1 cellular context compared by ENCODE assay signal in the genomic region with DNA sequence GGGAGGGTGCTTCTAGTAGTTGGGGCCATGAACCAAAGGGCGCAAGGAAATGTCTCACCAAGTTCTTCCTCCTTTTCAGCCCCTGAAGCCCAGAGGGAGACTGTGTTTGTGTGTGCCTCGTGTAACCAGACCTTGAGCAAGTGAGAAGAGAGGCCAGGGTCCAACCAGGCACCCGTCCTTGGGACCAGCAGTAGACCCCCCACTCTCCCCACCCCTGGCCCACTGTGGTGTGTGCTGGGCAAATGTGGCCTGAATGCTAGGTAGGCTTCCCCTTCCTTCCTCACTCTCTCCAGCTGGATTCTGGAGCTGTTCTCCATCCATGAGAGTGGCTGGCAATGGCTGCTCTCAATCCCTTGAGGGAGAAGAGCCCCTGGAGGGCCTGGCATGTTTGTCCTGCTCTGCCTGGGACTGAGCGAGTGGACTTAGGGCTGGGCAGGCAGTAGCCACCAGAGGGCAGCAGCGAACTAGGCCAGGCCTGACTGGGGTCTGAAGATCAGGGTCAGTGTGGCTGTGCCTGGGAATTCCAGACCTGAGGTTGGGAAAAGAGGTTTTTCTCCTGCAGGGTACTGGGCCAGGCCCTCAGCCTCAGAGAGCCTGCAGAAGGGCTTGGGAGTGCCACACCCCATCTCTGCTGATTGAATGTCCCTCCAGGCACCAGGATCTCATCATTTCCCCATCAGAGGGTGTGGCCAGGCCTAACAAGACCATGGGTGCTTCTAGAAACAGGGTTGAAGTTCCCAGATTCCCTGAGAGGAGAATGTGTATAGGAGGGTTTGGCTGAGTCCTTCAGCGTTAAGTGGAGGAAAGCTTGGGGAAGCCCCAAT.
TF ChIP-seq lines count a peak whose summit lies in the region.

No MANE protein-coding gene starts in this region.

TF ChIP-seq in HepG2, 621 proteins besides CTCF, POLR2A, EP300 and RAD21 (continued from another document and continues in another):
- TF ChIP-seq U2AF2 (IDR thresholded peaks at IDR 0.05; ENCODE audit: low read depth, low read length) (no peak), ZNF350 (CRISPR knock-in tag; IDR thresholded peaks at IDR 0.05; ENCODE audit: borderline replicate concordance, low read depth) (peak; percentile 50; the same call in 1 of the 2 replicates), FOXA3 (CRISPR knock-in tag; IDR thresholded peaks at IDR 0.05) (0 out of 2 replicates have a peak, but pooled peaks have one; percentile 22), GTF3A (CRISPR knock-in tag; conservative IDR thresholded peaks at IDR 0.05) (no peak), TBX3 (IDR thresholded peaks at IDR 0.05; ENCODE audit: borderline replicate concordance) (no peak), ZNF20 (CRISPR knock-in tag; IDR thresholded peaks at IDR 0.05) (no peak), FOXA1 (IDR thresholded peaks at IDR 0.05) (no peak), FOXA1 (CRISPR knock-in tag; IDR thresholded peaks at IDR 0.05) (peak; percentile 88), MXD4 (CRISPR knock-in tag; IDR thresholded peaks at IDR 0.05) (0 out of 2 replicates have a peak, but pooled peaks have one; percentile 42), NCOA1 (CRISPR knock-in tag; IDR thresholded peaks at IDR 0.05) (peak; percentile 54; the same call in 1 of the 2 replicates), CHCHD3 (CRISPR knock-in tag; IDR thresholded peaks at IDR 0.05) (no peak), AGO2 (optimal IDR thresholded peaks at IDR 0.05; ENCODE audit: low read depth, low read length) (no peak), ZNF136 (CRISPR knock-in tag; IDR thresholded peaks at IDR 0.05; ENCODE audit: low read depth) (no peak), ZNF331 (CRISPR knock-in tag; IDR thresholded peaks at IDR 0.05) (peak; percentile 79), ATF7 (IDR thresholded peaks at IDR 0.05) (no peak), ATF7 (CRISPR knock-in tag; IDR thresholded peaks at IDR 0.05) (peak; percentile 58; the same call in 1 of the 2 replicates), ZFAT (CRISPR knock-in tag; conservative IDR thresholded peaks at IDR 0.05) (no peak), ZNF431 (CRISPR knock-in tag; IDR thresholded peaks at IDR 0.05; ENCODE audit: borderline replicate concordance, low read depth) (no peak), NFATC3 (CRISPR knock-in tag; IDR thresholded peaks at IDR 0.05) (no peak), ZNF891 (CRISPR knock-in tag; IDR thresholded peaks at IDR 0.05) (no peak), ZNF205 (CRISPR knock-in tag; IDR thresholded peaks at IDR 0.05) (0 out of 2 replicates have a peak, but pooled peaks have one; percentile 41), ZNF589 (CRISPR knock-in tag; conservative IDR thresholded peaks at IDR 0.05) (no peak), ZNF652 (CRISPR knock-in tag; IDR thresholded peaks at IDR 0.05; ENCODE audit: borderline replicate concordance, low read depth) (no peak), ZC3H4 (CRISPR knock-in tag; IDR thresholded peaks at IDR 0.05; ENCODE audit: borderline replicate concordance) (no peak), SMC3 (IDR thresholded peaks at IDR 0.05; ENCODE audit: low read length) (peak; percentile 76), AHR (CRISPR knock-in tag; IDR thresholded peaks at IDR 0.05) (0 out of 2 replicates have a peak, but pooled peaks have one; percentile 52)
- TF ChIP-seq, protein P1, sequence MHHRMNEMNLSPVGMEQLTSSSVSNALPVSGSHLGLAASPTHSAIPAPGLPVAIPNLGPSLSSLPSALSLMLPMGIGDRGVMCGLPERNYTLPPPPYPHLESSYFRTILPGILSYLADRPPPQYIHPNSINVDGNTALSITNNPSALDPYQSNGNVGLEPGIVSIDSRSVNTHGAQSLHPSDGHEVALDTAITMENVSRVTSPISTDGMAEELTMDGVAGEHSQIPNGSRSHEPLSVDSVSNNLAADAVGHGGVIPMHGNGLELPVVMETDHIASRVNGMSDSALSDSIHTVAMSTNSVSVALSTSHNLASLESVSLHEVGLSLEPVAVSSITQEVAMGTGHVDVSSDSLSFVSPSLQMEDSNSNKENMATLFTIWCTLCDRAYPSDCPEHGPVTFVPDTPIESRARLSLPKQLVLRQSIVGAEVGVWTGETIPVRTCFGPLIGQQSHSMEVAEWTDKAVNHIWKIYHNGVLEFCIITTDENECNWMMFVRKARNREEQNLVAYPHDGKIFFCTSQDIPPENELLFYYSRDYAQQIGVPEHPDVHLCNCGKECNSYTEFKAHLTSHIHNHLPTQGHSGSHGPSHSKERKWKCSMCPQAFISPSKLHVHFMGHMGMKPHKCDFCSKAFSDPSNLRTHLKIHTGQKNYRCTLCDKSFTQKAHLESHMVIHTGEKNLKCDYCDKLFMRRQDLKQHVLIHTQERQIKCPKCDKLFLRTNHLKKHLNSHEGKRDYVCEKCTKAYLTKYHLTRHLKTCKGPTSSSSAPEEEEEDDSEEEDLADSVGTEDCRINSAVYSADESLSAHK (CRISPR knock-in tag; IDR thresholded peaks at IDR 0.05; ENCODE audit: borderline replicate concordance) = no peak
- TF ChIP-seq, protein P2, sequence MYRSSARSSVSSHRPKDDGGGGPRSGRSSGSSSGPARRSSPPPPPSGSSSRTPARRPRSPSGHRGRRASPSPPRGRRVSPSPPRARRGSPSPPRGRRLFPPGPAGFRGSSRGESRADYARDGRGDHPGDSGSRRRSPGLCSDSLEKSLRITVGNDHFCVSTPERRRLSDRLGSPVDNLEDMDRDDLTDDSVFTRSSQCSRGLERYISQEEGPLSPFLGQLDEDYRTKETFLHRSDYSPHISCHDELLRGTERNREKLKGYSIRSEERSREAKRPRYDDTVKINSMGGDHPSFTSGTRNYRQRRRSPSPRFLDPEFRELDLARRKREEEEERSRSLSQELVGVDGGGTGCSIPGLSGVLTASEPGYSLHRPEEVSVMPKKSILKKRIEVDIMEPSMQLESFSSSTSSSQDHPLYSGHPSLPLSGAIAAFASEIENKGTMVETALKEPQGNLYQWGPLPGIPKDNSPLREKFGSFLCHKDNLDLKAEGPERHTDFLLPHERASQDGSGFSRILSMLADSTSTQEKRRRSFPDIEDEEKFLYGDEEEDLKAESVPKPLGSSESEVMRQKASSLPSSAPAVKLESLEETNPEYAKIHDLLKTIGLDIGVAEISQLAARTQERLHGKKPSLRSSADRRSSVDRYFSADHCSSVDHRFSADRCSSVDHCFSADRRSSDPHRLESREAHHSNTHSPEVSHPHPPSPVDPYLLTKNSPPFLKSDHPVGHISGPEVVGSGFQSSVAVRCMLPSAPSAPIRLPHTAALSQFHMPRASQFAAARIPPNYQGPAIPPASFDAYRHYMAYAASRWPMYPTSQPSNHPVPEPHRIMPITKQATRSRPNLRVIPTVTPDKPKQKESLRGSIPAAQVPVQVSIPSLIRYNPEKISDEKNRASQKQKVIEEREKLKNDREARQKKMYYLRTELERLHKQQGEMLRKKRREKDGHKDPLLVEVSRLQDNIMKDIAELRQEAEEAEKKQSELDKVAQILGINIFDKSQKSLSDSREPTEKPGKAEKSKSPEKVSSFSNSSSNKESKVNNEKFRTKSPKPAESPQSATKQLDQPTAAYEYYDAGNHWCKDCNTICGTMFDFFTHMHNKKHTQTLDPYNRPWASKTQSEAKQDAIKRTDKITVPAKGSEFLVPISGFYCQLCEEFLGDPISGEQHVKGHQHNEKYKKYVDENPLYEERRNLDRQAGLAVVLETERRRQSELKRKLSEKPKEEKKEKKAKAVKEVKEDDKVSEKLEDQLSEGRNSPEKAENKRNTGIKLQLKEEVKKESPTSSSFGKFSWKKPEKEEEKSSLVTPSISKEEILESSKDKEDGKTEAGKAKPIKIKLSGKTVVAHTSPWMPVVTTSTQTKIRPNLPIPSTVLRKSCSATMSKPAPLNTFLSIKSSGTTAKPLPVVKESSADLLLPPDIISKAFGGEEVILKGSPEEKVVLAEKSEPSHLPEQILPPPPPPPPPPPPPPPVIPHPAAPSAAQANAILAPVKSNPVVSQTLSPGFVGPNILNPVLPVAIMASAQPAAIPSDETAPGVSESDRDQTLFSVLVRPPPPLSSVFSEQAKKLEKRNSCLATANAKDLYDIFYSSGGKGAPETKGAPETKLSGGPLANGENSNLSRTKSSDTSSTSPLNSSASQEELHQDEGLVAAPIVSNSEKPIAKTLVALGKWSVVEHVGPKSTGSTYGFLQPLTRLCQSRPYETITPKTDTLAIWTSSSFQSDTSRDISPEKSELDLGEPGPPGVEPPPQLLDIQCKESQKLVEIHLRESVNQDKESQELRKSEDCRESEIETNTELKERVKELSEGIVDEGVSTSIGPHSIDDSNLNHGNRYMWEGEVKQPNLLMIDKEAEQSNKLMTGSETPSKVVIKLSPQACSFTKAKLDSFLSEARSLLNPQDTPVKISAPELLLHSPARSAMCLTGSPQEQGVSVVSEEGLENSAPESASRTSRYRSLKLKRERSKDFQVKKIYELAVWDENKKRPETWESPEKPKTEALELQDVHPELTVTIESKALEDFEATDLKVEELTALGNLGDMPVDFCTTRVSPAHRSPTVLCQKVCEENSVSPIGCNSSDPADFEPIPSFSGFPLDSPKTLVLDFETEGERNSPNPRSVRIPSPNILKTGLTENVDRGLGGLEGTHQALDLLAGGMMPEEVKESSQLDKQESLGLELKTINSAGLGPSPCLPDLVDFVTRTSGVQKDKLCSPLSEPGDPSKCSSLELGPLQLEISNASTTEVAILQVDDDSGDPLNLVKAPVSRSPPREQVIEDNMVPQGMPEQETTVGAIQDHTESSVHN (CRISPR knock-in tag; IDR thresholded peaks at IDR 0.05) = no peak
- TF ChIP-seq, protein P3, sequence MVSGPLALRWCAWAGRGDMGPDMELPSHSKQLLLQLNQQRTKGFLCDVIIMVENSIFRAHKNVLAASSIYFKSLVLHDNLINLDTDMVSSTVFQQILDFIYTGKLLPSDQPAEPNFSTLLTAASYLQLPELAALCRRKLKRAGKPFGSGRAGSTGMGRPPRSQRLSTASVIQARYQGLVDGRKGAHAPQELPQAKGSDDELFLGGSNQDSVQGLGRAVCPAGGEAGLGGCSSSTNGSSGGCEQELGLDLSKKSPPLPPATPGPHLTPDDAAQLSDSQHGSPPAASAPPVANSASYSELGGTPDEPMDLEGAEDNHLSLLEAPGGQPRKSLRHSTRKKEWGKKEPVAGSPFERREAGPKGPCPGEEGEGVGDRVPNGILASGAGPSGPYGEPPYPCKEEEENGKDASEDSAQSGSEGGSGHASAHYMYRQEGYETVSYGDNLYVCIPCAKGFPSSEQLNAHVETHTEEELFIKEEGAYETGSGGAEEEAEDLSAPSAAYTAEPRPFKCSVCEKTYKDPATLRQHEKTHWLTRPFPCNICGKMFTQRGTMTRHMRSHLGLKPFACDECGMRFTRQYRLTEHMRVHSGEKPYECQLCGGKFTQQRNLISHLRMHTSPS (CRISPR knock-in tag; IDR thresholded peaks at IDR 0.05; ENCODE audit: low read depth) = no peak
- TF ChIP-seq, protein P4, sequence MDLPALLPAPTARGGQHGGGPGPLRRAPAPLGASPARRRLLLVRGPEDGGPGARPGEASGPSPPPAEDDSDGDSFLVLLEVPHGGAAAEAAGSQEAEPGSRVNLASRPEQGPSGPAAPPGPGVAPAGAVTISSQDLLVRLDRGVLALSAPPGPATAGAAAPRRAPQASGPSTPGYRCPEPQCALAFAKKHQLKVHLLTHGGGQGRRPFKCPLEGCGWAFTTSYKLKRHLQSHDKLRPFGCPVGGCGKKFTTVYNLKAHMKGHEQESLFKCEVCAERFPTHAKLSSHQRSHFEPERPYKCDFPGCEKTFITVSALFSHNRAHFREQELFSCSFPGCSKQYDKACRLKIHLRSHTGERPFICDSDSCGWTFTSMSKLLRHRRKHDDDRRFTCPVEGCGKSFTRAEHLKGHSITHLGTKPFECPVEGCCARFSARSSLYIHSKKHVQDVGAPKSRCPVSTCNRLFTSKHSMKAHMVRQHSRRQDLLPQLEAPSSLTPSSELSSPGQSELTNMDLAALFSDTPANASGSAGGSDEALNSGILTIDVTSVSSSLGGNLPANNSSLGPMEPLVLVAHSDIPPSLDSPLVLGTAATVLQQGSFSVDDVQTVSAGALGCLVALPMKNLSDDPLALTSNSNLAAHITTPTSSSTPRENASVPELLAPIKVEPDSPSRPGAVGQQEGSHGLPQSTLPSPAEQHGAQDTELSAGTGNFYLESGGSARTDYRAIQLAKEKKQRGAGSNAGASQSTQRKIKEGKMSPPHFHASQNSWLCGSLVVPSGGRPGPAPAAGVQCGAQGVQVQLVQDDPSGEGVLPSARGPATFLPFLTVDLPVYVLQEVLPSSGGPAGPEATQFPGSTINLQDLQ (CRISPR knock-in tag; IDR thresholded peaks at IDR 0.05) = no peak
- TF ChIP-seq, protein P5, sequence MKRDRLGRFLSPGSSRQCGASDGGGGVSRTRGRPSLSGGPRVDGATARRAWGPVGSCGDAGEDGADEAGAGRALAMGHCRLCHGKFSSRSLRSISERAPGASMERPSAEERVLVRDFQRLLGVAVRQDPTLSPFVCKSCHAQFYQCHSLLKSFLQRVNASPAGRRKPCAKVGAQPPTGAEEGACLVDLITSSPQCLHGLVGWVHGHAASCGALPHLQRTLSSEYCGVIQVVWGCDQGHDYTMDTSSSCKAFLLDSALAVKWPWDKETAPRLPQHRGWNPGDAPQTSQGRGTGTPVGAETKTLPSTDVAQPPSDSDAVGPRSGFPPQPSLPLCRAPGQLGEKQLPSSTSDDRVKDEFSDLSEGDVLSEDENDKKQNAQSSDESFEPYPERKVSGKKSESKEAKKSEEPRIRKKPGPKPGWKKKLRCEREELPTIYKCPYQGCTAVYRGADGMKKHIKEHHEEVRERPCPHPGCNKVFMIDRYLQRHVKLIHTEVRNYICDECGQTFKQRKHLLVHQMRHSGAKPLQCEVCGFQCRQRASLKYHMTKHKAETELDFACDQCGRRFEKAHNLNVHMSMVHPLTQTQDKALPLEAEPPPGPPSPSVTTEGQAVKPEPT (CRISPR knock-in tag; IDR thresholded peaks at IDR 0.05; ENCODE audit: low read depth) = 0 out of 2 replicates have a peak, but pooled peaks have one; percentile 56
- TF ChIP-seq, protein P6, sequence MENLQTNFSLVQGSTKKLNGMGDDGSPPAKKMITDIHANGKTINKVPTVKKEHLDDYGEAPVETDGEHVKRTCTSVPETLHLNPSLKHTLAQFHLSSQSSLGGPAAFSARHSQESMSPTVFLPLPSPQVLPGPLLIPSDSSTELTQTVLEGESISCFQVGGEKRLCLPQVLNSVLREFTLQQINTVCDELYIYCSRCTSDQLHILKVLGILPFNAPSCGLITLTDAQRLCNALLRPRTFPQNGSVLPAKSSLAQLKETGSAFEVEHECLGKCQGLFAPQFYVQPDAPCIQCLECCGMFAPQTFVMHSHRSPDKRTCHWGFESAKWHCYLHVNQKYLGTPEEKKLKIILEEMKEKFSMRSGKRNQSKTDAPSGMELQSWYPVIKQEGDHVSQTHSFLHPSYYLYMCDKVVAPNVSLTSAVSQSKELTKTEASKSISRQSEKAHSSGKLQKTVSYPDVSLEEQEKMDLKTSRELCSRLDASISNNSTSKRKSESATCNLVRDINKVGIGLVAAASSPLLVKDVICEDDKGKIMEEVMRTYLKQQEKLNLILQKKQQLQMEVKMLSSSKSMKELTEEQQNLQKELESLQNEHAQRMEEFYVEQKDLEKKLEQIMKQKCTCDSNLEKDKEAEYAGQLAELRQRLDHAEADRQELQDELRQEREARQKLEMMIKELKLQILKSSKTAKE (CRISPR knock-in tag; IDR thresholded peaks at IDR 0.05; ENCODE audit: borderline replicate concordance) = no peak
